In genomic region chr20:34871320-34871926, GRCh38 we compare ENCODE assay signal across 11 cellular contexts. TPM values are rescaled to one million over a fixed set of nuclear protein-coding genes. Genes with fewer than 3 reads are reported as not detected.
DNase-seq lines count a peak whose midpoint lies in the region; ATAC-seq and TF ChIP-seq lines count a peak whose summit lies in the region.
"Had no signal": no experiment of that assay in that cellular context is flagged by ENCODE, and none has a peak within 500 bp of the region (broad histone marks: within the 10 kb centered on the region; RNA-seq: fewer than 3 reads in every experiment).

No MANE protein-coding gene starts in this region.

- H3K36me3 Mint-ChIP-seq in T-helper 17 cell (ENCODE audit: low read depth) = peaks cover 2% of the 10 kb centered on the region

- H3K4me1 ChIP-seq in right cardiac atrium (ENCODE audit: control insufficient read depth, insufficient read depth, low read length) (peaks cover 7% of the 10 kb centered on the region), sigmoid colon (peaks cover 0 to 39% (median 31%) of the 10 kb centered on the region in 4 donors)

- WGBS in right cardiac atrium = 93% methylated on average over 7 of the region's 7 CpGs
- WGBS in sigmoid colon, 2 donors = 94 to 96% methylated on average over 7 of the region's 7 CpGs

- H3K4me1 Mint-ChIP-seq in T-helper 17 cell = peaks cover 50% of the 10 kb centered on the region

- ATAC-seq in T-helper 17 cell = no peak
- no peak for ATAC-seq in right cardiac atrium

- H3K27ac Mint-ChIP-seq in T-helper 17 cell = peak overlapping the region; percentile 90

- DNase-seq in NCI-H82 (lab: John Stamatoyannopoulos, UW) (peak; percentile 54), NCI-H82 treated with DMSO at 0.1 percent for 48 hours (lab: John Stamatoyannopoulos, UW; ENCODE audit: unreplicated experiment) (no peak), T-helper 17 cell (no peak), right cardiac atrium (no peak), sigmoid colon (no peak), germinal center (ENCODE audit: low spot score) (no peak)
- DNase-seq in activated CD4-positive, CD25-positive, alpha-beta regulatory T cell (lab: John Stamatoyannopoulos, UW) = no peak
- DNase-seq in stimulated activated CD4-positive, alpha-beta T cell treated with anti-CD3 and anti-CD28 coated beads, Interleukin-15, amount 100 ng/mL, for 24 hours = no peak
- DNase-seq: activated CD4-positive, alpha-beta T cell treated with anti-CD3 and anti-CD28 coated beads for 4 hours; erythroblast; NCI-H1930 had no signal

- H3K27me3 Mint-ChIP-seq in T-helper 17 cell = no peaks in the 10 kb centered on the region

- H3K27ac ChIP-seq in right cardiac atrium (ENCODE audit: low read length) (no peak overlapping the region), sigmoid colon (peak overlapping the region in 3 of 4 donors; percentile 79 to 80 (median 79))

- no peaks in the 10 kb centered on the region for H3K27me3 ChIP-seq in right cardiac atrium (ENCODE audit: control insufficient read depth, insufficient read depth)
- H3K27me3 ChIP-seq in sigmoid colon = no peaks in the 10 kb centered on the region

- intact Hi-C loops in right cardiac atrium (cut with DNase I) (loop anchor here in 1 of 4 donors (5.0 kb wide), 1 partner anchor 86 kb away; the partner anchor contains the start of genes GSS and MYH7B), sigmoid colon (cut with DNase I) (loop anchor here (5.0 kb wide), 2 partner anchors 44 to 406 kb away; partner anchors contain the start of genes MMP24OS and NCOA6)

- no peak for TF ChIP-seq EP300 in sigmoid colon (IDR thresholded peaks at IDR 0.05)

- H3K4me3 ChIP-seq in right cardiac atrium (ENCODE audit: low read length) (peak overlapping the region; percentile 71), sigmoid colon (peak overlapping the region in 3 of 4 donors; percentile 66 to 71 (median 70))

- TF ChIP-seq POLR2A in sigmoid colon (IDR thresholded peaks at IDR 0.05) = no peak

- peak overlapping the region; percentile 92 for H3K4me3 Mint-ChIP-seq in T-helper 17 cell

- no peaks in the 10 kb centered on the region for H3K36me3 ChIP-seq in sigmoid colon

- H3K9me3 ChIP-seq in T-helper 17 cell (ENCODE audit: control insufficient read depth, low read length, poor library complexity, severe bottlenecking) = no peaks in the 10 kb centered on the region
- H3K9me3 ChIP-seq in right cardiac atrium (ENCODE audit: control insufficient read depth, low read length) = no peaks in the 10 kb centered on the region
- H3K9me3 ChIP-seq in sigmoid colon = no peaks in the 10 kb centered on the region

- no peak for TF ChIP-seq CTCF in sigmoid colon (IDR thresholded peaks at IDR 0.05)

RNA-seq across cellular contexts. Expression of gene GGT7, which starts 1.2 kb away (rescaled TPM):
- total RNA-seq in T-helper 17 cell (10 to 100 TPM; 15.0 to 20.2 TPM), right cardiac atrium (10 to 100 TPM; 17.8 to 22.0 (median 18.6) TPM), sigmoid colon (10 to 100 TPM in 3 of 4 donors, 1 to 10 TPM in 1; 9.6 to 23.8 (median 15.3) TPM)
- polyA plus RNA-seq in right cardiac atrium (14.8 TPM), sigmoid colon (10 to 100 TPM in 1 of 3 donors, 1 to 10 TPM in 2; 1.8 to 12.4 (median 3.0) TPM)

RNA-seq across cellular contexts. Expression of gene ACSS2, which starts 5.0 kb away (rescaled TPM):
- 10 to 100 TPM; 15.0 to 15.6 TPM for total RNA-seq in T-helper 17 cell
- total RNA-seq in right cardiac atrium = 10 to 100 TPM; 61.8 to 79.8 (median 69.5) TPM
- polyA plus RNA-seq in right cardiac atrium = 74.6 TPM
- total RNA-seq in sigmoid colon = 10 to 100 TPM; 29.7 to 70.1 (median 34.8) TPM
- 100 to 1,000 TPM; 170 to 232 (median 179) TPM for polyA plus RNA-seq in sigmoid colon

RNA-seq across cellular contexts. Expression of gene NCOA6, which starts 46.0 kb away (rescaled TPM):
- 10 to 100 TPM; 26.3 to 30.7 TPM for total RNA-seq in T-helper 17 cell
- 10 to 100 TPM; 17.8 to 26.3 (median 19.6) TPM for total RNA-seq in right cardiac atrium
- polyA plus RNA-seq in right cardiac atrium = 26.5 TPM
- total RNA-seq in sigmoid colon = 10 to 100 TPM; 16.9 to 24.9 (median 20.4) TPM
- polyA plus RNA-seq in sigmoid colon = 10 to 100 TPM; 18.6 to 24.0 (median 21.8) TPM
